In genomic region chr6:3987576-3987975, GRCh38 we compare ENCODE assay signal across 19 cellular contexts.
DNase-seq lines count a peak whose midpoint lies in the region; ATAC-seq and TF ChIP-seq lines count a peak whose summit lies in the region.
"Had no signal": no experiment of that assay in that cellular context is flagged by ENCODE, and none has a peak within 500 bp of the region (broad histone marks: within the 10 kb centered on the region; RNA-seq: fewer than 3 reads in every experiment).

No MANE protein-coding gene starts in this region.

- DNase-seq in cardiac muscle cell (ENCODE audit: low read depth in 1 of 2, low spot score in 1 of 2) (no peak), right cardiac atrium (no peak), chondrocyte (ENCODE audit: low spot score) (no peak), UCSD-AML1 (lab: John Stamatoyannopoulos, UW; ENCODE audit: unreplicated experiment) (no peak), NCI-H2081 treated with DMSO at 0.1 percent for 48 hours (lab: John Stamatoyannopoulos, UW) (no peak), AG08396 (ENCODE audit: low spot score) (no peak)
- DNase-seq in naive thymus-derived CD4-positive, alpha-beta T cell: no peak
- DNase-seq: Caco-2, DMS53, Kasumi-1, MM.1S, NCI-H1092 treated with DMSO at 0.1 percent for 48 hours, NCI-H2171, NCI-H446, NCI-H69, SIG-M5 had no signal

- peaks cover 31% of the 10 kb centered on the region for H3K4me1 Mint-ChIP-seq in chondrocyte (ENCODE audit: low read depth)
- peaks cover 13 to 37% (median 25%) of the 10 kb centered on the region in 7 donors for H3K4me1 Mint-ChIP-seq in naive thymus-derived CD4-positive, alpha-beta T cell

- intact Hi-C loops in right cardiac atrium (cut with DNase I): loop anchor here in 3 of 4 donors (5.0 to 10.0 kb wide), 3 partner anchors 243 to 713 kb away; no protein-coding TSS in a partner anchor
- intact Hi-C loops in naive thymus-derived CD4-positive, alpha-beta T cell (cut with micrococcal nuclease): loop anchor here in 1 of 2 donors (5.0 kb wide), 1 partner anchor 710 kb away; no protein-coding TSS in a partner anchor

- peak overlapping the region; percentile 56 for H3K27ac Mint-ChIP-seq in chondrocyte (ENCODE audit: unreplicated experiment)
- peak overlapping the region in 2 of 9 donors; percentile 23 to 26 for H3K27ac Mint-ChIP-seq in naive thymus-derived CD4-positive, alpha-beta T cell
- H3K27ac Mint-ChIP-seq: IgD-negative memory B cell had no signal

- no peaks in the 10 kb centered on the region for H3K36me3 ChIP-seq in cardiac muscle cell
- H3K36me3 ChIP-seq in naive thymus-derived CD4-positive, alpha-beta T cell (ENCODE audit: control insufficient read depth in 2 of 3, insufficient read depth in 3 of 3, low read length in 3 of 3): no peaks in the 10 kb centered on the region

- POLR2A ChIA-PET in naive thymus-derived CD4-positive, alpha-beta T cell (lab: Charles Lee): no interaction called here

- H3K4me1 ChIP-seq in cardiac muscle cell (ENCODE audit: low read depth) (peaks cover 17% of the 10 kb centered on the region), right cardiac atrium (ENCODE audit: control insufficient read depth, insufficient read depth, low read length) (peaks cover 5% of the 10 kb centered on the region)
- H3K4me1 ChIP-seq in naive thymus-derived CD4-positive, alpha-beta T cell (ENCODE audit: control insufficient read depth in 2 of 2, insufficient read depth in 2 of 2, low read length in 2 of 2): peaks cover 0 to 7% of the 10 kb centered on the region in 2 donors

- H3K9me3 ChIP-seq in cardiac muscle cell (ENCODE audit: low read depth) (no peaks in the 10 kb centered on the region), right cardiac atrium (ENCODE audit: control insufficient read depth, low read length) (no peaks in the 10 kb centered on the region)
- no peaks in the 10 kb centered on the region for H3K9me3 ChIP-seq in naive thymus-derived CD4-positive, alpha-beta T cell (ENCODE audit: control insufficient read depth in 2 of 3, low read length in 3 of 3)
- H3K9me3 ChIP-seq: Caco-2 had no signal

- peak overlapping the region; percentile 73 for H3K27ac ChIP-seq in cardiac muscle cell
- H3K27ac ChIP-seq in right cardiac atrium (ENCODE audit: low read length): no peak overlapping the region
- H3K27ac ChIP-seq in naive thymus-derived CD4-positive, alpha-beta T cell (ENCODE audit: low read depth, low read length): no peak overlapping the region

- H3K4me3 Mint-ChIP-seq in chondrocyte (ENCODE audit: unreplicated experiment): no peak overlapping the region
- H3K4me3 Mint-ChIP-seq in naive thymus-derived CD4-positive, alpha-beta T cell: no peak overlapping the region
- H3K4me3 Mint-ChIP-seq: CD14-positive monocyte, IgD-negative memory B cell had no signal

- H3K9me3 Mint-ChIP-seq in chondrocyte (ENCODE audit: low read depth): no peaks in the 10 kb centered on the region
- no peaks in the 10 kb centered on the region for H3K9me3 Mint-ChIP-seq in naive thymus-derived CD4-positive, alpha-beta T cell
- H3K9me3 Mint-ChIP-seq: CD14-positive monocyte, IgD-negative memory B cell had no signal

- no peaks in the 10 kb centered on the region for H3K27me3 Mint-ChIP-seq in chondrocyte (ENCODE audit: low read depth)
- no peaks in the 10 kb centered on the region for H3K27me3 Mint-ChIP-seq in naive thymus-derived CD4-positive, alpha-beta T cell
- H3K27me3 Mint-ChIP-seq: IgD-negative memory B cell had no signal

- no peak overlapping the region for H3K4me3 ChIP-seq in cardiac muscle cell
- no peak overlapping the region for H3K4me3 ChIP-seq in right cardiac atrium (ENCODE audit: low read length)
- H3K4me3 ChIP-seq in naive thymus-derived CD4-positive, alpha-beta T cell (ENCODE audit: low read length): no peak overlapping the region

- ATAC-seq in right cardiac atrium: no peak
- ATAC-seq in naive thymus-derived CD4-positive, alpha-beta T cell: peak; percentile 33
- no peak for ATAC-seq in esophagus mucosa

- peaks cover 2% of the 10 kb centered on the region for H3K36me3 Mint-ChIP-seq in chondrocyte (ENCODE audit: low read depth)
- H3K36me3 Mint-ChIP-seq in naive thymus-derived CD4-positive, alpha-beta T cell: peaks cover 0 to 25% (median 11%) of the 10 kb centered on the region in 5 donors

- WGBS in right cardiac atrium: 90% methylated on average over 2 of the region's 2 CpGs

- TF ChIP-seq CTCF in cardiac muscle cell (IDR thresholded peaks at IDR 0.05; ENCODE audit: low read depth, low read length): no peak
- no peak for TF ChIP-seq CTCF in chondrocyte (IDR thresholded peaks at IDR 0.05)

- H3K27me3 ChIP-seq in cardiac muscle cell: no peaks in the 10 kb centered on the region
- no peaks in the 10 kb centered on the region for H3K27me3 ChIP-seq in right cardiac atrium (ENCODE audit: control insufficient read depth, insufficient read depth)
- H3K27me3 ChIP-seq in naive thymus-derived CD4-positive, alpha-beta T cell (ENCODE audit: control insufficient read depth in 2 of 2, insufficient read depth in 2 of 2, low read length in 2 of 2): no peaks in the 10 kb centered on the region

- CTCF ChIA-PET in naive thymus-derived CD4-positive, alpha-beta T cell (lab: Charles Lee): interaction anchor here (2.3 kb wide), 1 partner anchor 9 kb away, joined by 7 read pairs; no protein-coding TSS in a partner anchor
